ENCODE assay signal across 35 cellular contexts in genomic region chr2:601387-601698, GRCh38.
"Had no signal": no experiment of that assay in that cellular context is flagged by ENCODE, and none has a peak within 500 bp of the region (broad histone marks: within the 10 kb centered on the region; RNA-seq: fewer than 3 reads in every experiment).

No MANE protein-coding gene starts in this region.

- H3K27ac ChIP-seq: body of pancreas, brain microvascular endothelial cell, breast epithelium, VCaP had no signal

- DNase-seq: activated B cell treated with CpG ODN at 0.5 μM for 24 hours; activated CD4-positive, alpha-beta memory T cell treated with anti-CD3 and anti-CD28 coated beads for 36 hours; activated CD4-positive, alpha-beta T cell treated with anti-CD3 and anti-CD28 coated beads for 4 hours; activated CD4-positive, alpha-beta T cell treated with anti-CD3 and anti-CD28 coated beads, Interleukin-2, amount 10 ng/mL, durations not matched to agents 24 days and 14 days; activated CD4-positive, alpha-beta T cell treated with anti-CD3 and anti-CD28 coated beads, Interleukin-2, amount 50 U/mL, for 1 hour; activated CD4-positive, alpha-beta T cell treated with anti-CD3 and anti-CD28 coated beads, Interleukin-2, amount 50 U/mL, for 4 hours; activated CD4-positive, CD25-positive, alpha-beta regulatory T cell treated with anti-CD3 and anti-CD28 coated beads, Interleukin-2, amount 50 U/mL, for 72 hours; activated CD8-positive, alpha-beta T cell treated with anti-CD3 and anti-CD28 coated beads for 36 hours; activated effector memory CD4-positive, alpha-beta T cell treated with anti-CD3 and anti-CD28 coated beads, Interleukin-2, amount 50 U/mL, for 16 hours; activated gamma-delta T cell treated with Interleukin-2 at 50 U/mL for 16 hours; activated naive CD4-positive, alpha-beta T cell; activated naive CD4-positive, alpha-beta T cell treated with anti-CD3 and anti-CD28 coated beads for 36 hours; activated naive CD4-positive, alpha-beta T cell treated with anti-CD3 and anti-CD28 coated beads, Interleukin-2, amount 50 U/mL, for 16 hours; activated naive CD8-positive, alpha-beta T cell treated with anti-CD3 and anti-CD28 coated beads for 36 hours; activated T-cell treated with anti-CD3 and anti-CD28 coated beads for 4 hours; activated T-cell treated with anti-CD3 and anti-CD28 coated beads, Interleukin-2, amount 50 U/mL, for 1 hour; activated T-cell treated with anti-CD3 and anti-CD28 coated beads, Interleukin-2, amount 50 U/mL, for 4 hours; activated T-cell treated with anti-CD3 and anti-CD28 coated beads, Interleukin-2, amount 50 U/mL, for 72 hours; amniotic stem cell; body of pancreas; brain microvascular endothelial cell; caudate nucleus; SW 1271; T-helper 1 cell; T-helper 2 cell; T-helper 9 cell had no signal

- H3K27ac Mint-ChIP-seq: activated B cell treated with CpG ODN at 0.5 μM for 24 hours; activated CD4-positive, alpha-beta memory T cell treated with anti-CD3 and anti-CD28 coated beads for 36 hours; activated CD4-positive, alpha-beta T cell treated with anti-CD3 and anti-CD28 coated beads, Interleukin-2, amount 10 ng/mL, durations not matched to agents 24 days and 14 days; activated CD8-positive, alpha-beta T cell treated with anti-CD3 and anti-CD28 coated beads for 36 hours; activated naive CD4-positive, alpha-beta T cell treated with anti-CD3 and anti-CD28 coated beads for 36 hours; activated naive CD4-positive, alpha-beta T cell treated with anti-CD3 and anti-CD28 coated beads, Interleukin-2, amount 50 U/mL, for 72 hours; activated naive CD8-positive, alpha-beta T cell treated with anti-CD3 and anti-CD28 coated beads for 36 hours; activated T-cell treated with anti-CD3 and anti-CD28 coated beads, Interleukin-2, amount 50 U/mL, for 72 hours; activated T-helper 1 cell treated with anti-CD3 and anti-CD28 coated beads, Interleukin-12 subunit alpha, Interleukin-12 subunit beta, Interleukin-2, Interleukin-4 antibody, amounts not matched to agents 30 ng/mL and 10 ng/mL and 1 ng/mL, durations not matched to agents 14 hours and 24 hours and 36 hours; activated T-helper 17 cell treated with anti-CD3 and anti-CD28 coated beads, Interleukin-2, amount 50 U/mL, for 72 hours; T-helper 1 cell treated with Interleukin-12 subunit alpha and Interleukin-12 subunit beta and Interleukin-4 antibody, amounts not matched to agents 30 μg/mL and 1 μg/mL, for 36 hours; T-helper 2 cell treated with Interferon-gamma antibody and Interleukin-4, amounts not matched to agents 5 μg/mL and 100 μg/mL, for 36 hours had no signal

- H3K36me3 Mint-ChIP-seq: activated CD4-positive, alpha-beta memory T cell treated with anti-CD3 and anti-CD28 coated beads for 36 hours; activated naive CD4-positive, alpha-beta T cell treated with anti-CD3 and anti-CD28 coated beads, Interleukin-2, amount 50 U/mL, for 72 hours; activated naive CD8-positive, alpha-beta T cell treated with anti-CD3 and anti-CD28 coated beads for 36 hours had no signal

- H3K9me3 Mint-ChIP-seq: activated B cell treated with CpG ODN at 0.5 μM for 24 hours; activated CD4-positive, alpha-beta T cell treated with anti-CD3 and anti-CD28 coated beads, Interleukin-2, amount 10 ng/mL, durations not matched to agents 24 days and 14 days; activated naive CD4-positive, alpha-beta T cell treated with anti-CD3 and anti-CD28 coated beads for 36 hours; activated naive CD4-positive, alpha-beta T cell treated with anti-CD3 and anti-CD28 coated beads, Interleukin-2, amount 50 U/mL, for 72 hours; activated naive CD8-positive, alpha-beta T cell treated with anti-CD3 and anti-CD28 coated beads for 36 hours; activated T-cell treated with anti-CD3 and anti-CD28 coated beads, Interleukin-2, amount 50 U/mL, for 4 hours; activated T-cell treated with anti-CD3 and anti-CD28 coated beads, Interleukin-2, amount 50 U/mL, for 72 hours; activated T-helper 1 cell treated with anti-CD3 and anti-CD28 coated beads, Interleukin-12 subunit alpha, Interleukin-12 subunit beta, Interleukin-2, Interleukin-4 antibody, amounts not matched to agents 30 ng/mL and 10 ng/mL and 1 ng/mL, durations not matched to agents 14 hours and 24 hours and 36 hours; activated T-helper 17 cell treated with anti-CD3 and anti-CD28 coated beads, Interleukin-2, amount 50 U/mL, for 72 hours; central memory CD8-positive, alpha-beta T cell; T-helper 1 cell treated with Interleukin-12 subunit alpha and Interleukin-12 subunit beta and Interleukin-4 antibody, amounts not matched to agents 30 μg/mL and 1 μg/mL, for 36 hours; T-helper 2 cell treated with Interferon-gamma antibody and Interleukin-4, amounts not matched to agents 5 μg/mL and 100 μg/mL, for 36 hours had no signal

- H3K4me1 ChIP-seq: body of pancreas, breast epithelium had no signal

- H3K9me3 ChIP-seq: adrenal gland, body of pancreas, breast epithelium had no signal

- H3K4me1 Mint-ChIP-seq: activated B cell treated with CpG ODN at 0.5 μM for 24 hours; activated CD4-positive, alpha-beta T cell treated with anti-CD3 and anti-CD28 coated beads, Interleukin-2, amount 10 ng/mL, durations not matched to agents 24 days and 14 days; activated naive CD8-positive, alpha-beta T cell treated with anti-CD3 and anti-CD28 coated beads for 36 hours; activated T-helper 17 cell treated with anti-CD3 and anti-CD28 coated beads, Interleukin-2, amount 50 U/mL, for 72 hours had no signal

- ATAC-seq: activated naive CD4-positive, alpha-beta T cell treated with anti-CD3 and anti-CD28 coated beads, Interleukin-2, amount 50 U/mL, for 72 hours; activated T-cell treated with anti-CD3 and anti-CD28 coated beads, Interleukin-2, amount 50 U/mL, for 72 hours; activated T-helper 17 cell treated with anti-CD3 and anti-CD28 coated beads, Interleukin-2, amount 50 U/mL, for 72 hours; body of pancreas had no signal

- H3K27me3 Mint-ChIP-seq: activated B cell treated with CpG ODN at 0.5 μM for 24 hours; activated CD4-positive, alpha-beta memory T cell treated with anti-CD3 and anti-CD28 coated beads for 36 hours; activated CD4-positive, alpha-beta T cell treated with anti-CD3 and anti-CD28 coated beads, Interleukin-2, amount 10 ng/mL, durations not matched to agents 24 days and 14 days; activated CD8-positive, alpha-beta T cell treated with anti-CD3 and anti-CD28 coated beads for 36 hours; activated naive CD8-positive, alpha-beta T cell treated with anti-CD3 and anti-CD28 coated beads for 36 hours; activated T-helper 17 cell treated with anti-CD3 and anti-CD28 coated beads, Interleukin-2, amount 50 U/mL, for 72 hours; central memory CD8-positive, alpha-beta T cell had no signal

- H3K27me3 ChIP-seq: adrenal gland, body of pancreas, brain microvascular endothelial cell, breast epithelium had no signal

- H3K36me3 ChIP-seq: adrenal gland, brain microvascular endothelial cell, breast epithelium had no signal

- H3K4me3 ChIP-seq: adrenal gland, body of pancreas, breast epithelium had no signal

- H3K4me3 Mint-ChIP-seq: activated B cell treated with CpG ODN at 0.5 μM for 24 hours; activated CD4-positive, alpha-beta memory T cell treated with anti-CD3 and anti-CD28 coated beads for 36 hours; activated CD4-positive, alpha-beta T cell treated with anti-CD3 and anti-CD28 coated beads, Interleukin-2, amount 10 ng/mL, durations not matched to agents 24 days and 14 days; activated CD8-positive, alpha-beta T cell treated with anti-CD3 and anti-CD28 coated beads for 36 hours; activated naive CD4-positive, alpha-beta T cell treated with anti-CD3 and anti-CD28 coated beads for 36 hours; activated naive CD8-positive, alpha-beta T cell treated with anti-CD3 and anti-CD28 coated beads for 36 hours; activated T-cell treated with anti-CD3 and anti-CD28 coated beads, Interleukin-2, amount 50 U/mL, for 4 hours; activated T-cell treated with anti-CD3 and anti-CD28 coated beads, Interleukin-2, amount 50 U/mL, for 72 hours; activated T-helper 1 cell treated with anti-CD3 and anti-CD28 coated beads, Interleukin-12 subunit alpha, Interleukin-12 subunit beta, Interleukin-2, Interleukin-4 antibody, amounts not matched to agents 30 ng/mL and 10 ng/mL and 1 ng/mL, durations not matched to agents 14 hours and 24 hours and 36 hours; activated T-helper 17 cell treated with anti-CD3 and anti-CD28 coated beads, Interleukin-2, amount 50 U/mL, for 72 hours; central memory CD8-positive, alpha-beta T cell; T-helper 1 cell treated with Interleukin-12 subunit alpha and Interleukin-12 subunit beta and Interleukin-4 antibody, amounts not matched to agents 30 μg/mL and 1 μg/mL, for 36 hours; T-helper 2 cell treated with Interferon-gamma antibody and Interleukin-4, amounts not matched to agents 5 μg/mL and 100 μg/mL, for 36 hours had no signal
